Comparison of ENCODE assay signal across 1 cellular context in genomic region chr10:125024496-125025234, GRCh38.
TF ChIP-seq lines count a peak whose summit lies in the region.

No MANE protein-coding gene starts in this region.

TF ChIP-seq in HepG2, 621 proteins besides CTCF, POLR2A, EP300 and RAD21 (continued from another document):
- TF ChIP-seq BRF2 (CRISPR knock-in tag; IDR thresholded peaks at IDR 0.05), result no peak
- TF ChIP-seq ZNF296 (CRISPR knock-in tag; conservative IDR thresholded peaks at IDR 0.05), result no peak
- TF ChIP-seq SRF (IDR thresholded peaks at IDR 0.05; ENCODE audit: low read depth, low read length), result no peak
- no peak for TF ChIP-seq LCORL (IDR thresholded peaks at IDR 0.05)
- TF ChIP-seq LCORL (CRISPR knock-in tag; IDR thresholded peaks at IDR 0.05), result no peak
- no peak for TF ChIP-seq DRAP1 (CRISPR knock-in tag; IDR thresholded peaks at IDR 0.05)
- TF ChIP-seq SMARCE1 (IDR thresholded peaks at IDR 0.05; ENCODE audit: borderline replicate concordance), result no peak
- TF ChIP-seq PBX2 (CRISPR knock-in tag; IDR thresholded peaks at IDR 0.05), result no peak
- TF ChIP-seq IKZF1 (IDR thresholded peaks at IDR 0.05), result no peak
- no peak for TF ChIP-seq ZNF264 (CRISPR knock-in tag; IDR thresholded peaks at IDR 0.05)
- no peak for TF ChIP-seq FIP1L1 (IDR thresholded peaks at IDR 0.05; ENCODE audit: borderline replicate concordance, insufficient read depth, low read depth, low read length)
